1 cellular context compared by ENCODE assay signal in the genomic region with DNA sequence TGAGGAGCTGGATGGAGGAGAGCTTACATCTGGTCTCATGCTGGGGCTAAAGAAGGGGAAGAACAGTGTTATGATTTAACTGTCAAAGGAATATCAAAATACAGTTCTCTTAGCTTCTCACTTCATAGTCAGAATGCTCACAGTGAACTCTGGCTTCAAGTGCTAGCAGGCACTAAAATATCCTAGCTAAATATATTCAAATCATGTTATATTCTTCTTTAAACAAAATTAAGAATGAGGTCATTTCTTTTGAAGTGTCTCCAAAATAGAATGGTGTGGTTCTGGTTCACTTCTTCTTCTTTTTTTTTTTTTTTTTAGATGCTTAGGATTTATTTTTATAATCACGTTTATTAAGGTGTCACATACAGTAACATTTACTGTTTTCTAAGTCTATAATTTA.
TF ChIP-seq lines count a peak whose summit lies in the region.

No MANE protein-coding gene starts in this region.

TF ChIP-seq in SK-N-SH treated with all-trans-retinoic acid at 6 μM for 48 hours, 23 proteins besides CTCF, POLR2A, EP300 and RAD21 (continued from another document):
- no peak for TF ChIP-seq ZNF70 (CRISPR knock-in tag; IDR thresholded peaks at IDR 0.05)
- TF ChIP-seq ARNTL (CRISPR knock-in tag; IDR thresholded peaks at IDR 0.05; ENCODE audit: borderline replicate concordance, low read depth) = no peak
- TF ChIP-seq, protein P1, sequence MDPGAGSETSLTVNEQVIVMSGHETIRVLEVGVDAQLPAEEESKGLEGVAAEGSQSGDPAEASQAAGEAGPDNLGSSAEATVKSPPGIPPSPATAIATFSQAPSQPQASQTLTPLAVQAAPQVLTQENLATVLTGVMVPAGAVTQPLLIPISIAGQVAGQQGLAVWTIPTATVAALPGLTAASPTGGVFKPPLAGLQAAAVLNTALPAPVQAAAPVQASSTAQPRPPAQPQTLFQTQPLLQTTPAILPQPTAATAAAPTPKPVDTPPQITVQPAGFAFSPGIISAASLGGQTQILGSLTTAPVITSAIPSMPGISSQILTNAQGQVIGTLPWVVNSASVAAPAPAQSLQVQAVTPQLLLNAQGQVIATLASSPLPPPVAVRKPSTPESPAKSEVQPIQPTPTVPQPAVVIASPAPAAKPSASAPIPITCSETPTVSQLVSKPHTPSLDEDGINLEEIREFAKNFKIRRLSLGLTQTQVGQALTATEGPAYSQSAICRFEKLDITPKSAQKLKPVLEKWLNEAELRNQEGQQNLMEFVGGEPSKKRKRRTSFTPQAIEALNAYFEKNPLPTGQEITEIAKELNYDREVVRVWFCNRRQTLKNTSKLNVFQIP (CRISPR knock-in tag; IDR thresholded peaks at IDR 0.05; ENCODE audit: borderline replicate concordance, low read depth) = no peak
- TF ChIP-seq TOX (CRISPR knock-in tag; IDR thresholded peaks at IDR 0.05; ENCODE audit: borderline replicate concordance) = no peak
TF ChIP-seq in SK-N-SH treated with all-trans-retinoic acid at 6 μM for 48 hours: peak in this region for 0.
